34 cellular contexts compared by ENCODE assay signal in the genomic region with DNA sequence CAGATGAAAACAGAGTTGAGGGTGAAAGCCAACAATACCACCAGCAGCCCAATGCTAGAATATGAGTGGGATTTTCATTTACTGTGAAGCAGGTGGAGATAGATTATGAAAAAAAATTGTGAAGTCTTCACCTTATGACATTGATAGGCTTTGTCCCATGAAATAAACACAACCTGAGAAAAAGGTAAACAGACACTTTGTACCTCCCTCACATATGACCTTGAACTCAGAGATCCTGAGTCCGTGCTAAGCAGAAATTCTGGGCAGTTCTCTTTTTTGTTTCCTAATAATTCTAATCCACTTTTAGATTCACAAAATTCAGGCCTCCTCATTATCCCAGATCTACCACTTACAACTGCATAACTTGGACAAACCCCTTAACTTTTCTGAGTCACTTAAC.
"Had no signal": no experiment of that assay in that cellular context is flagged by ENCODE, and none has a peak within 500 bp of the region (broad histone marks: within the 10 kb centered on the region; RNA-seq: fewer than 3 reads in every experiment).

No MANE protein-coding gene starts in this region.

- DNase-seq: Karpas-422, Kasumi-1, MG63, MV-4-11, NCI-H1048, NCI-H1092, NCI-H1092 treated with DMSO at 0.1 percent for 48 hours, NCI-H1105, NCI-H1105 treated with DMSO at 0.1 percent for 48 hours, NCI-H1417, NCI-H1417 treated with DMSO at 0.1 percent for 48 hours, NCI-H1436, NCI-H1436 treated with DMSO at 0.1 percent for 48 hours, NCI-H146, NCI-H1694, NCI-H1694 treated with DMSO at 0.1 percent for 48 hours, NCI-H187, NCI-H187 treated with DMSO at 0.1 percent for 48 hours, NCI-H1930, NCI-H2029, NCI-H2029 treated with DMSO at 0.1 percent for 48 hours, NCI-H2081, NCI-H2081 treated with DMSO at 0.1 percent for 48 hours, NCI-H2107, NCI-H2171, NCI-H2171 treated with DMSO at 0.1 percent for 48 hours, NCI-H2227 treated with DMSO at 0.1 percent for 48 hours, NCI-H226, NCI-H345, NCI-H446, NCI-H446 treated with DMSO at 0.1 percent for 48 hours, NCI-H510A, NCI-H510A treated with DMSO at 0.1 percent for 48 hours, NCI-H524 had no signal

- H3K36me3 ChIP-seq: MG63 had no signal

- H3K27me3 ChIP-seq: MG63 had no signal

- H3K9me3 ChIP-seq: MG63 had no signal

- H3K4me3 ChIP-seq: MG63 had no signal
